8 cellular contexts compared by ENCODE assay signal in the genomic region with DNA sequence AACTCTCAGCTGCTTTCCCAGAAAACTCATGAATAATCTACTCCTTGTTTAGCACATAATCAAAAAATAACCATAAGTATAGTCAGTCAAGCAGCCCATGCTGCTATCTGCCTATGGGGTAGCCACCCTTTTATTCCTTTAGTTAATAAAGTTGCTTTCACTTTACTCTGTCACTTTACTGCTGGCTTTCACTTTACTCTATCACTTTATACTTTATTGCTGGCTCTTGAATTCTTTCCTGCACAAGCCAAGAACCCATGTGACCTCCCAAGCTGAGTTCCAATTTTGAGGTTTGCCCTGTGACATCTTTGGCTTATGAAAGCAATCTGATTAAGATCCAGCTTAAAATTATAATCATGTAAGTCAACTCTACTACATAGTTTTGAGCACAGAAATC.
DNase-seq lines count a peak whose midpoint lies in the region; ATAC-seq and TF ChIP-seq lines count a peak whose summit lies in the region.

No MANE protein-coding gene starts in this region.

- H3K4me3 ChIP-seq in AG09309 (ENCODE audit: control insufficient read depth, low read depth, low read length) = no peak overlapping the region

- intact Hi-C loops in head of caudate nucleus (cut with DNase I) = no loop called here

- peaks cover 24% of the 10 kb centered on the region for H3K4me1 Mint-ChIP-seq in T-helper 17 cell

- H3K9me3 ChIP-seq in T-helper 17 cell (ENCODE audit: control insufficient read depth, low read length, poor library complexity, severe bottlenecking) = no peaks in the 10 kb centered on the region

- H3K27me3 Mint-ChIP-seq in T-helper 17 cell = no peaks in the 10 kb centered on the region

- peak overlapping the region; percentile 84 for H3K27ac Mint-ChIP-seq in T-helper 17 cell

- no peaks in the 10 kb centered on the region for H3K36me3 Mint-ChIP-seq in T-helper 17 cell (ENCODE audit: low read depth)

- peak overlapping the region; percentile 83 for H3K4me3 Mint-ChIP-seq in T-helper 17 cell

- DNase-seq in AG09309 (ENCODE audit: low read depth) = peak; percentile 61
- no peak for DNase-seq in T-helper 17 cell
- peak; percentile 94 for DNase-seq in iris pigment epithelial cell (ENCODE audit: low read depth)
- DNase-seq in dermis blood vessel endothelial cell = no peak
- no peak for DNase-seq in occipital lobe (lab: John Stamatoyannopoulos, UW)
- DNase-seq in head of caudate nucleus = no peak
- DNase-seq in NCI-H446 treated with DMSO at 0.1 percent for 48 hours (lab: John Stamatoyannopoulos, UW) = no peak

- no peak for TF ChIP-seq CTCF in AG09309 (IDR thresholded peaks at IDR 0.05; ENCODE audit: control insufficient read depth, insufficient read depth, low read depth, low read length, missing control alignments)

- peak; percentile 35 for ATAC-seq in GM21723 (IDR thresholded peaks at IDR 0.05; ENCODE audit: unreplicated experiment)
- ATAC-seq in T-helper 17 cell = peak; percentile 57

Comparison
In these comparisons a context has a peak if more than half of its experiments do, and no peak if none do; other contexts are left out.
1. DNase-seq: peak in AG09309 (single experiment) and iris pigment epithelial cell (single experiment); none in T-helper 17 cell (0 of 3), dermis blood vessel endothelial cell (single experiment), occipital lobe (single experiment), head of caudate nucleus (0 of 42) and NCI-H446 treated with DMSO at 0.1 percent for 48 hours (single experiment).